19 cellular contexts compared by ENCODE assay signal in genomic region chr5:107610795-107611194, GRCh38. TPM values are rescaled to one million over a fixed set of nuclear protein-coding genes. Genes with fewer than 3 reads are reported as not detected.
DNase-seq lines count a peak whose midpoint lies in the region; ATAC-seq, FAIRE-seq and TF ChIP-seq lines count a peak whose summit lies in the region.
"Had no signal": no experiment of that assay in that cellular context is flagged by ENCODE, and none has a peak within 500 bp of the region (broad histone marks: within the 10 kb centered on the region; RNA-seq: fewer than 3 reads in every experiment).

No MANE protein-coding gene starts in this region.

- H3K79me2 ChIP-seq in astrocyte (ENCODE audit: insufficient read depth, low read length) = no peaks in the 10 kb centered on the region

- H3K4me1 ChIP-seq in breast epithelium = no peaks in the 10 kb centered on the region
- H3K4me1 ChIP-seq in astrocyte (ENCODE audit: insufficient read depth, low read length) = no peaks in the 10 kb centered on the region
- H3K4me1 ChIP-seq in iPS-20b (ENCODE audit: insufficient read depth, low read length) = peaks cover 23% of the 10 kb centered on the region

- H3K4me3 Mint-ChIP-seq in MCF 10A (ENCODE audit: unreplicated experiment) (no peak overlapping the region), astrocyte (ENCODE audit: unreplicated experiment) (no peak overlapping the region)
- H3K4me3 Mint-ChIP-seq: CD4-positive, CD25-positive, alpha-beta regulatory T cell; HFFc6 had no signal

- H3K27ac ChIP-seq in breast epithelium = no peak overlapping the region
- H3K27ac ChIP-seq in astrocyte (ENCODE audit: low read depth, low read length) = no peak overlapping the region
- peak overlapping the region; percentile 14 for H3K27ac ChIP-seq in iPS-20b (ENCODE audit: low read length)
- H3K27ac ChIP-seq: BLaER1 treated with 17β-estradiol and CSF1 and Interleukin-3, amounts not matched to agents 10 nM and 100 nM; GM23248 had no signal

- no peak overlapping the region for H3K4me2 ChIP-seq in astrocyte (ENCODE audit: low read length)
- H3K4me2 ChIP-seq: BLaER1 treated with 17β-estradiol and CSF1 and Interleukin-3, amounts not matched to agents 10 nM and 100 nM had no signal

- FAIRE-seq in astrocyte (lab: Jason Lieb, UNC) = no peak
- FAIRE-seq in urothelium cell line (lab: Jason Lieb, UNC) = peak; percentile 65
- FAIRE-seq: HepG2, HTR-8/SVneo had no signal

- no TSS peak for BruUV-seq in MCF 10A (replicated peaks; lab: Mats Ljungman, UMichigan)

- intact Hi-C loops in MCF 10A (cut with micrococcal nuclease) = no loop called here
- intact Hi-C loops in breast epithelium (cut with DNase I; ENCODE audit: low total_unique reads) = no loop called here

- H3K27me3 Mint-ChIP-seq in MCF 10A (ENCODE audit: insufficient read depth, unreplicated experiment) = no peaks in the 10 kb centered on the region
- no peaks in the 10 kb centered on the region for H3K27me3 Mint-ChIP-seq in astrocyte (ENCODE audit: low read depth, unreplicated experiment)
- H3K27me3 Mint-ChIP-seq: CD4-positive, CD25-positive, alpha-beta regulatory T cell had no signal

- DNase-seq in MCF 10A (ENCODE audit: unreplicated experiment) (peak; percentile 44), breast epithelium (ENCODE audit: low spot score in 2 of 2) (no peak), astrocyte (ENCODE audit: low read depth) (peak; percentile 29), urothelium cell line (ENCODE audit: low spot score) (peak; percentile 52), iPS-NIHi7 (ENCODE audit: extremely low spot score) (no peak), NCI-H510A treated with DMSO at 0.1 percent for 48 hours (lab: John Stamatoyannopoulos, UW) (no peak)
- DNase-seq: 8988T; ACHN; Calu3; CD4-positive, CD25-positive, alpha-beta regulatory T cell; DMS 273 treated with DMSO at 0.1 percent for 48 hours; GM23248; HFFc6 had no signal

- no peak for ATAC-seq in GM18861 (IDR thresholded peaks at IDR 0.05; ENCODE audit: unreplicated experiment)
- ATAC-seq: HepG2 had no signal

- no peak overlapping the region for H3K9ac ChIP-seq in astrocyte (ENCODE audit: low read length)
- no peak overlapping the region for H3K9ac ChIP-seq in iPS-20b (ENCODE audit: low read depth, low read length)
- H3K9ac ChIP-seq: BLaER1 treated with 17β-estradiol and CSF1 and Interleukin-3, amounts not matched to agents 10 nM and 100 nM; GM23248 had no signal

- no peaks in the 10 kb centered on the region for H3K36me3 Mint-ChIP-seq in MCF 10A (ENCODE audit: insufficient read depth, unreplicated experiment)
- H3K36me3 Mint-ChIP-seq in astrocyte (ENCODE audit: low read depth, unreplicated experiment) = peaks cover 2% of the 10 kb centered on the region
- H3K36me3 Mint-ChIP-seq: CD4-positive, CD25-positive, alpha-beta regulatory T cell had no signal

- H3K4me1 Mint-ChIP-seq in MCF 10A (ENCODE audit: insufficient read depth, unreplicated experiment) (peaks cover 36% of the 10 kb centered on the region), astrocyte (ENCODE audit: low read depth, unreplicated experiment) (peaks cover 37% of the 10 kb centered on the region)
- H3K4me1 Mint-ChIP-seq: CD4-positive, CD25-positive, alpha-beta regulatory T cell had no signal

- CTCF ChIA-PET in MCF 10A (lab: Yijun Ruan, JAX) = no interaction called here

- H2AFZ ChIP-seq in astrocyte (ENCODE audit: low read depth, low read length) = no peak overlapping the region
- H2AFZ ChIP-seq: GM23248 had no signal

- H4K20me1 ChIP-seq in astrocyte (ENCODE audit: insufficient read depth, low read length) = no peaks in the 10 kb centered on the region
- H4K20me1 ChIP-seq: BLaER1 treated with 17β-estradiol and CSF1 and Interleukin-3, amounts not matched to agents 10 nM and 100 nM had no signal

- POLR2A ChIA-PET in MCF 10A (lab: Yijun Ruan, JAX) = interaction anchor here (0.6 to 0.7 kb wide), 2 partner anchors 34 to 45 kb away, joined by 3 read pairs; no protein-coding TSS in a partner anchor

- no peak overlapping the region for H3K27ac Mint-ChIP-seq in MCF 10A (ENCODE audit: low read depth, unreplicated experiment)
- no peak overlapping the region for H3K27ac Mint-ChIP-seq in astrocyte (ENCODE audit: unreplicated experiment)
- H3K27ac Mint-ChIP-seq: CD4-positive, CD25-positive, alpha-beta regulatory T cell; HFFc6 had no signal

- no peak overlapping the region for H3K4me3 ChIP-seq in breast epithelium
- H3K4me3 ChIP-seq in astrocyte (ENCODE audit: insufficient read depth, low read depth, low read length) = no peak overlapping the region
- no peak overlapping the region for H3K4me3 ChIP-seq in iPS-20b (ENCODE audit: low read length)
- H3K4me3 ChIP-seq: BLaER1 treated with 17β-estradiol and CSF1 and Interleukin-3, amounts not matched to agents 10 nM and 100 nM; GM23248; HAP-1 had no signal

- TF ChIP-seq CTCF in MCF 10A (IDR thresholded peaks at IDR 0.05; ENCODE audit: unreplicated experiment) (no peak), breast epithelium (IDR thresholded peaks at IDR 0.05) (no peak), astrocyte (IDR thresholded peaks at IDR 0.05; ENCODE audit: insufficient read depth, low read depth, low read length) (no peak)

- H3K9me3 ChIP-seq in breast epithelium = no peaks in the 10 kb centered on the region
- H3K9me3 ChIP-seq in astrocyte (ENCODE audit: insufficient read depth, low read depth, low read length) = no peaks in the 10 kb centered on the region
- H3K9me3 ChIP-seq in iPS-20b (ENCODE audit: insufficient read depth, low read depth, low read length) = no peaks in the 10 kb centered on the region
- H3K9me3 ChIP-seq: BLaER1 treated with 17β-estradiol and CSF1 and Interleukin-3, amounts not matched to agents 10 nM and 100 nM; HAP-1 had no signal

- H3K36me3 ChIP-seq in breast epithelium (no peaks in the 10 kb centered on the region), astrocyte (ENCODE audit: insufficient read depth, low read length) (no peaks in the 10 kb centered on the region), iPS-20b (ENCODE audit: insufficient read depth, low read depth, low read length) (no peaks in the 10 kb centered on the region)
- H3K36me3 ChIP-seq: BLaER1 treated with 17β-estradiol and CSF1 and Interleukin-3, amounts not matched to agents 10 nM and 100 nM; HAP-1 had no signal

- no peak for TF ChIP-seq POLR2A in breast epithelium (IDR thresholded peaks at IDR 0.05)

- H3K27me3 ChIP-seq in breast epithelium (no peaks in the 10 kb centered on the region), astrocyte (ENCODE audit: insufficient read depth, low read length) (no peaks in the 10 kb centered on the region), iPS-20b (ENCODE audit: insufficient read depth, low read length) (no peaks in the 10 kb centered on the region)
- H3K27me3 ChIP-seq: BLaER1 treated with 17β-estradiol and CSF1 and Interleukin-3, amounts not matched to agents 10 nM and 100 nM had no signal

- H3K9me3 Mint-ChIP-seq in MCF 10A (ENCODE audit: unreplicated experiment) (no peaks in the 10 kb centered on the region), astrocyte (ENCODE audit: unreplicated experiment) (no peaks in the 10 kb centered on the region)

RNA-seq across cellular contexts. Expression of gene EFNA5, which starts 59.9 kb away (rescaled TPM):
- 45.8 and 51.2 TPM in 2 replicates for total RNA-seq in MCF 10A (2022)
- 10 to 100 TPM; 12.1 to 34.2 (median 12.3) TPM for total RNA-seq in breast epithelium
- 50.5 and 59.3 TPM in 2 replicates for total RNA-seq in astrocyte
- total RNA-seq: CD4-positive, CD25-positive, alpha-beta regulatory T cell; HepG2 had no signal

Comparison
In these comparisons a context has a peak if more than half of its experiments do, and no peak if none do; other contexts are left out.
1. DNase-seq: peak in MCF 10A (single experiment), astrocyte (single experiment) and urothelium cell line (single experiment); none in breast epithelium (0 of 2), iPS-NIHi7 (single experiment) and NCI-H510A treated with DMSO at 0.1 percent for 48 hours (single experiment).